In the genomic region with DNA sequence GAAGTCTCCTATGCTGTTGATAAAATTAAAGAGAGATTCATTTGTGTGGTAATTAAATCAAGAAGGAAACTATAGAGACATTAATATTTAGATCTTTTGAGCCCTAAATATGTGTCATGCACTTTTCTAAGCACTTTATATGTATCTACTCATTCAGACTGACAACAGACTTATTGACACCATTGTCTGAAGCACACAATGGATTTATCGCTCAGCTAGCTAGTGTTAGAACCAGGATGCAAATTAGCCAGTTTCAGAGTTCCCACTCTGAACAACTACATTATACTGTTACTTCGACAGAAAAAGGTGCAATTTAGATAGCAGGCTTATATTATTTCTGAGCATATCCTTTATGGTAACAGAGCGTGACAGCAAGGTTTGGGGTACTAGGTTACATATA, we compare ENCODE assay signal across 28 cellular contexts. TPM values are rescaled to one million over a fixed set of nuclear protein-coding genes. Genes with fewer than 3 reads are reported as not detected.
DNase-seq lines count a peak whose midpoint lies in the region; ATAC-seq, FAIRE-seq and TF ChIP-seq lines count a peak whose summit lies in the region.
"Had no signal": no experiment of that assay in that cellular context is flagged by ENCODE, and none has a peak within 500 bp of the region (broad histone marks: within the 10 kb centered on the region; RNA-seq: fewer than 3 reads in every experiment).

No MANE protein-coding gene starts in this region.

- H3K4me3 Mint-ChIP-seq in astrocyte (ENCODE audit: unreplicated experiment) (no peak overlapping the region), glutamatergic neuron (ENCODE audit: unreplicated experiment) (no peak overlapping the region), neural progenitor cell (no peak overlapping the region)
- H3K4me3 Mint-ChIP-seq: CD14-positive monocyte; CD4-positive, alpha-beta T cell; CD8-positive, alpha-beta memory T cell had no signal

- H3K9me3 ChIP-seq in astrocyte (ENCODE audit: insufficient read depth, low read depth, low read length) (no peaks in the 10 kb centered on the region), neural progenitor cell (ENCODE audit: low read depth) (no peaks in the 10 kb centered on the region)
- H3K9me3 ChIP-seq: A549, BE2C had no signal

- peaks cover 15% of the 10 kb centered on the region for H3K36me3 ChIP-seq in astrocyte (ENCODE audit: insufficient read depth, low read length)
- peaks cover 6% of the 10 kb centered on the region for H3K36me3 ChIP-seq in neural progenitor cell
- H3K36me3 ChIP-seq: BLaER1 treated with 17β-estradiol and CSF1 and Interleukin-3, amounts not matched to agents 10 nM and 100 nM had no signal

- H3K4me1 ChIP-seq in astrocyte (ENCODE audit: insufficient read depth, low read length) = peaks cover 33% of the 10 kb centered on the region
- peaks cover 34% of the 10 kb centered on the region for H3K4me1 ChIP-seq in neural progenitor cell
- H3K4me1 ChIP-seq: BE2C had no signal

- FAIRE-seq in astrocyte (lab: Jason Lieb, UNC) = peak; percentile 29
- FAIRE-seq: A549, GM12891, GM18507, GM19239, H1 had no signal

- H3K27ac ChIP-seq in astrocyte (ENCODE audit: low read depth, low read length) (no peak overlapping the region), neural progenitor cell (no peak overlapping the region)
- H3K27ac ChIP-seq: A549; BLaER1 treated with 17β-estradiol and CSF1 and Interleukin-3, amounts not matched to agents 10 nM and 100 nM; GM23248 had no signal

- H2AFZ ChIP-seq in astrocyte (ENCODE audit: low read depth, low read length) = no peak overlapping the region
- H2AFZ ChIP-seq in neural progenitor cell (replicated peaks) = no peak overlapping the region
- H2AFZ ChIP-seq: GM23248 had no signal

- H4K20me1 ChIP-seq in astrocyte (ENCODE audit: insufficient read depth, low read length) (no peaks in the 10 kb centered on the region), neural progenitor cell (ENCODE audit: low read depth) (no peaks in the 10 kb centered on the region)
- H4K20me1 ChIP-seq: BLaER1 treated with 17β-estradiol and CSF1 and Interleukin-3, amounts not matched to agents 10 nM and 100 nM had no signal

- H3K27me3 Mint-ChIP-seq in astrocyte (ENCODE audit: low read depth, unreplicated experiment) (no peaks in the 10 kb centered on the region), glutamatergic neuron (ENCODE audit: unreplicated experiment) (no peaks in the 10 kb centered on the region), neural progenitor cell (ENCODE audit: insufficient read depth, low read depth) (no peaks in the 10 kb centered on the region)
- H3K27me3 Mint-ChIP-seq: CD4-positive, alpha-beta T cell; CD8-positive, alpha-beta memory T cell had no signal

- H3K27ac Mint-ChIP-seq in astrocyte (ENCODE audit: unreplicated experiment) (no peak overlapping the region), glutamatergic neuron (ENCODE audit: unreplicated experiment) (peak overlapping the region; percentile 34), neural progenitor cell (no peak overlapping the region)
- H3K27ac Mint-ChIP-seq: CD14-positive monocyte; CD4-positive, alpha-beta T cell; CD8-positive, alpha-beta memory T cell had no signal

- peaks cover 25% of the 10 kb centered on the region for H3K36me3 Mint-ChIP-seq in astrocyte (ENCODE audit: low read depth, unreplicated experiment)
- peaks cover 21% of the 10 kb centered on the region for H3K36me3 Mint-ChIP-seq in glutamatergic neuron (ENCODE audit: unreplicated experiment)
- H3K36me3 Mint-ChIP-seq in neural progenitor cell = peaks cover 47% of the 10 kb centered on the region
- H3K36me3 Mint-ChIP-seq: CD14-positive monocyte had no signal

- H3K4me2 ChIP-seq in astrocyte (ENCODE audit: low read length) (no peak overlapping the region), neural progenitor cell (no peak overlapping the region)
- H3K4me2 ChIP-seq: A549; BLaER1 treated with 17β-estradiol and CSF1 and Interleukin-3, amounts not matched to agents 10 nM and 100 nM had no signal

- no peaks in the 10 kb centered on the region for H3K79me2 ChIP-seq in astrocyte (ENCODE audit: insufficient read depth, low read length)
- H3K79me2 ChIP-seq in neural progenitor cell (ENCODE audit: low read depth) = no peaks in the 10 kb centered on the region

- no peaks in the 10 kb centered on the region for H3K27me3 ChIP-seq in astrocyte (ENCODE audit: insufficient read depth, low read length)
- H3K27me3 ChIP-seq in neural progenitor cell = no peaks in the 10 kb centered on the region
- H3K27me3 ChIP-seq: BE2C; BLaER1 treated with 17β-estradiol and CSF1 and Interleukin-3, amounts not matched to agents 10 nM and 100 nM had no signal

- ATAC-seq in GM18870 (IDR thresholded peaks at IDR 0.05; ENCODE audit: unreplicated experiment) = no peak
- no peak for ATAC-seq in GM19035 (IDR thresholded peaks at IDR 0.05; ENCODE audit: unreplicated experiment)
- ATAC-seq in HG02938 (IDR thresholded peaks at IDR 0.05; ENCODE audit: unreplicated experiment) = no peak
- ATAC-seq: A549, HCT116 had no signal

- TF ChIP-seq CTCF in astrocyte (IDR thresholded peaks at IDR 0.05; ENCODE audit: insufficient read depth, low read depth, low read length) (no peak), glutamatergic neuron (IDR thresholded peaks at IDR 0.05; ENCODE audit: partially characterized antibody, unreplicated experiment) (no peak), neural progenitor cell (IDR thresholded peaks at IDR 0.05) (no peak)

- H3K4me3 ChIP-seq in astrocyte (ENCODE audit: insufficient read depth, low read depth, low read length) (no peak overlapping the region), neural progenitor cell (no peak overlapping the region)
- H3K4me3 ChIP-seq: A549; BLaER1 treated with 17β-estradiol and CSF1 and Interleukin-3, amounts not matched to agents 10 nM and 100 nM; GM23248 had no signal

- no peak overlapping the region for H3K9ac ChIP-seq in astrocyte (ENCODE audit: low read length)
- no peak overlapping the region for H3K9ac ChIP-seq in neural progenitor cell
- H3K9ac ChIP-seq: BLaER1 treated with 17β-estradiol and CSF1 and Interleukin-3, amounts not matched to agents 10 nM and 100 nM; GM23248 had no signal

- H3K9me3 Mint-ChIP-seq in astrocyte (ENCODE audit: unreplicated experiment) = no peaks in the 10 kb centered on the region
- peaks cover 7% of the 10 kb centered on the region for H3K9me3 Mint-ChIP-seq in glutamatergic neuron (ENCODE audit: unreplicated experiment)
- peaks cover 14% of the 10 kb centered on the region for H3K9me3 Mint-ChIP-seq in neural progenitor cell
- H3K9me3 Mint-ChIP-seq: CD4-positive, alpha-beta T cell; CD8-positive, alpha-beta memory T cell had no signal

- no peak for DNase-seq in astrocyte (ENCODE audit: low read depth)
- DNase-seq in glutamatergic neuron = no peak
- DNase-seq in neural progenitor cell (ENCODE audit: low spot score) = peak; percentile 13
- DNase-seq in COR-L47 (lab: John Stamatoyannopoulos, UW) = no peak
- DNase-seq: 8988T; ACHN; AML-193; BE2C; Calu3; CD4-positive, alpha-beta T cell; CD8-positive, alpha-beta memory T cell; DMS53; DMS79 treated with DMSO at 0.1 percent for 48 hours; GF-D8; GM23248; H7 had no signal

- H3K4me1 Mint-ChIP-seq in astrocyte (ENCODE audit: low read depth, unreplicated experiment) (peaks cover 23% of the 10 kb centered on the region), glutamatergic neuron (ENCODE audit: low read depth, unreplicated experiment) (peaks cover 3% of the 10 kb centered on the region), neural progenitor cell (peaks cover 14% of the 10 kb centered on the region)

- peaks cover 4% of the 10 kb centered on the region for H3F3A ChIP-seq in neural progenitor cell (ENCODE audit: low read depth)

RNA-seq across cellular contexts. Expression of a gene that starts 27.7 kb away (rescaled TPM):
- total RNA-seq in astrocyte = 17.5 and 19.6 TPM in 2 replicates
- total RNA-seq in glutamatergic neuron (ENCODE audit: unreplicated experiment) = 110 TPM
- total RNA-seq in neural progenitor cell (ENCODE audit: low replicate concordance) = 2.2 and 9.7 TPM in 2 replicates
- total RNA-seq: G401 had no signal
